8 cellular contexts compared by ENCODE assay signal in the genomic region with DNA sequence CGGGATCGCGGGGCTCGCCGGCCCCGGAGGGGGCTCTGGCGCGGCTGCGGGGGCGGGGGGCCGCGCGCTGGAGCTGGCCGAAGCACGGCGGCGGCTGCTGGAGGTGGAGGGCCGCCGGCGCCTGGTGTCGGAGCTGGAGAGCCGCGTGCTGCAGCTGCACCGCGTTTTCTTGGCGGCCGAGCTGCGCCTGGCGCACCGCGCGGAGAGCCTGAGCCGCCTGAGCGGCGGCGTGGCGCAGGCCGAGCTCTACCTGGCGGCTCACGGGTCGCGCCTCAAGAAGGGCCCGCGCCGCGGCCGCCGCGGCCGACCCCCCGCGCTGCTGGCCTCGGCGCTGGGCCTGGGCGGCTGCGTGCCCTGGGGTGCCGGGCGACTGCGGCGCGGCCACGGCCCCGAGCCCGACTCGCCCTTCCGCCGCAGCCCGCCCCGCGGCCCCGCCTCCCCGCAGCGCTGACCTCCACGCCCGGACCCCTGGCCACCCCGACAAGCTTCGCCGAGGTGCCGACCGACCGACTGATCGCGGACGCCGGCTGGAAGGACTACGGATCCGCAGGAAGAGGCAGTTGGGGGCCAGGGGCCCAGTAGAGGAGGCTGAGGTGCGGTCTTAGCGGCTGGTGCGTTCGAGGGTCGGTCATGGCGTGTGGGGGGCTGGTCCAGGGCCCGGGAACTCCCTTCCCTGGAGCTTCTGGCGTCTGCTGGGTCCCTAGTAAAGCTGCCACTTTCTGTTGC. TPM values are rescaled to one million over a fixed set of nuclear protein-coding genes. Genes with fewer than 3 reads are reported as not detected.
DNase-seq lines count a peak whose midpoint lies in the region; ATAC-seq and TF ChIP-seq lines count a peak whose summit lies in the region.

No MANE protein-coding gene starts in this region.

- CTCF ChIA-PET in PC-9 (lab: Charles Lee), result interaction anchor here (0.5 to 0.7 kb wide), 2 partner anchors 48 to 551 kb away, joined by 10 to 15 read pairs; no protein-coding TSS in a partner anchor

- H3K27me3 ChIP-seq in PC-9 (ENCODE audit: insufficient read depth, low read depth) (no peaks in the 10 kb centered on the region), breast epithelium (peaks cover 0 to 5% of the 10 kb centered on the region in 2 donors), lung (ENCODE audit: control insufficient read depth, insufficient read depth) (no peaks in the 10 kb centered on the region), tibial nerve (peaks cover 0 to 55% of the 10 kb centered on the region in 2 donors)

- DNase-seq in NCI-H748 (lab: John Stamatoyannopoulos, UW; ENCODE audit: unreplicated experiment) (peak; percentile 54), NCI-H748 treated with DMSO at 0.1 percent for 48 hours (lab: John Stamatoyannopoulos, UW) (no peak), PC-9 (no peak), breast epithelium (ENCODE audit: low spot score in 2 of 2) (no peak), lung (ENCODE audit: low spot score) (no peak), tibial nerve (ENCODE audit: low spot score in 2 of 2) (no peak), medulla oblongata (ENCODE audit: extremely low spot score) (no peak), sciatic nerve (ENCODE audit: low spot score) (no peak)

- POLR2A ChIA-PET in PC-9 (lab: Charles Lee; ENCODE audit: unreplicated experiment), result no interaction called here

- H3K4me3 ChIP-seq in PC-9 (peak overlapping the region; percentile 62), breast epithelium (peak overlapping the region; percentile 53 to 82 (median 76)), lung (peak overlapping the region; percentile 54), tibial nerve (peak overlapping the region; percentile 54 to 73 (median 64))

- no peaks in the 10 kb centered on the region for H3K9me2 ChIP-seq in PC-9 (ENCODE audit: insufficient read depth)

- no peak for TF ChIP-seq EP300 in tibial nerve (IDR thresholded peaks at IDR 0.05)

- ATAC-seq in lung (ENCODE audit: insufficient read depth, low FRiP score) (no peak), sciatic nerve (no peak)

- H3K36me3 ChIP-seq in PC-9 (ENCODE audit: low read depth) (no peaks in the 10 kb centered on the region), breast epithelium (no peaks in the 10 kb centered on the region), lung (ENCODE audit: control insufficient read depth in 2 of 2, insufficient read depth in 2 of 2, low read length in 2 of 2) (no peaks in the 10 kb centered on the region), tibial nerve (no peaks in the 10 kb centered on the region)

- H3F3A ChIP-seq in PC-9 (ENCODE audit: insufficient read depth, low read depth), result peaks cover 27% of the 10 kb centered on the region; the same call in 1 of the 2 replicates

- H3K9me3 ChIP-seq in PC-9 (ENCODE audit: insufficient read depth, low read depth) (no peaks in the 10 kb centered on the region), breast epithelium (no peaks in the 10 kb centered on the region), lung (ENCODE audit: control insufficient read depth in 2 of 2, insufficient read depth in 1 of 2, low read length in 1 of 2) (no peaks in the 10 kb centered on the region), tibial nerve (no peaks in the 10 kb centered on the region)

- H3K27ac ChIP-seq in PC-9 (no peak overlapping the region), breast epithelium (peak overlapping the region; percentile 74 to 80), lung (ENCODE audit: low read depth in 1 of 2, low read length in 1 of 2) (peak overlapping the region; percentile 56 to 61), tibial nerve (peak overlapping the region in 3 of 4 donors; percentile 48 to 77 (median 58))

- TF ChIP-seq CTCF in PC-9 (conservative IDR thresholded peaks at IDR 0.05) (no peak), breast epithelium (IDR thresholded peaks at IDR 0.05) (no peak), lung (IDR thresholded peaks at IDR 0.05; ENCODE audit: control extremely low read depth, extremely low read depth) (no peak), tibial nerve (IDR thresholded peaks at IDR 0.05) (no peak)

- no peaks in the 10 kb centered on the region for H4K20me1 ChIP-seq in PC-9 (ENCODE audit: insufficient read depth)

- H3K4me2 ChIP-seq in PC-9, result peak overlapping the region; percentile 76

- peaks cover 56% of the 10 kb centered on the region for H3K4me1 ChIP-seq in PC-9 (replicated peaks; ENCODE audit: insufficient read depth)
- peaks cover 5 to 7% of the 10 kb centered on the region in 2 donors for H3K4me1 ChIP-seq in breast epithelium
- peaks cover 5 to 11% of the 10 kb centered on the region in 2 donors for H3K4me1 ChIP-seq in lung (ENCODE audit: control insufficient read depth in 2 of 2, insufficient read depth in 2 of 2, low read length in 2 of 2)
- H3K4me1 ChIP-seq in tibial nerve, result peaks cover 0 to 48% (median 23%) of the 10 kb centered on the region in 4 donors

- H2AFZ ChIP-seq in PC-9, result peak overlapping the region; percentile 43; the same call in 1 of the 2 replicates

- no peak for TF ChIP-seq POLR2A in breast epithelium (IDR thresholded peaks at IDR 0.05)
- no peak for TF ChIP-seq POLR2A in tibial nerve (IDR thresholded peaks at IDR 0.05)

- peaks cover 11% of the 10 kb centered on the region for H3K79me2 ChIP-seq in PC-9 (ENCODE audit: low read depth)

- intact Hi-C loops in PC-9 (cut with micrococcal nuclease; ENCODE audit: unreplicated experiment), result no loop called here
- intact Hi-C loops in breast epithelium (cut with DNase I; ENCODE audit: low total_unique reads), result no loop called here
- intact Hi-C loops in sciatic nerve (cut with DNase I), result no loop called here

- 1% methylated on average over 37 to 95 of the region's 95 CpGs for WGBS in lung, 2 donors
- WGBS in tibial nerve, 2 donors, result 0 to 6% methylated on average over 13 to 57 of the region's 95 CpGs

- BruUV-seq in PC-9 (replicated peaks; lab: Mats Ljungman, UMichigan), result no TSS peak

RNA-seq across cellular contexts. Expression of a gene that starts 0.7 kb away (rescaled TPM):
- total RNA-seq in PC-9 (2021) (7.4 and 7.9 TPM in 2 replicates), breast epithelium (10 to 100 TPM in 2 of 3 donors, 1 to 10 TPM in 1; 1.6 to 27.8 (median 16.7) TPM), lung (10 to 100 TPM in 1 of 2 donors, 1 to 10 TPM in 1; 2.0 to 23.1 TPM), tibial nerve (10 to 100 TPM; 15.0 to 55.7 (median 52.4) TPM), sciatic nerve (22.7 TPM)
- 10 to 100 TPM in 1 of 2 donors, 1 to 10 TPM in 1; 8.3 to 21.8 TPM for polyA plus RNA-seq in lung

RNA-seq across cellular contexts. Expression of a gene that starts 18.5 kb away (rescaled TPM):
- total RNA-seq in PC-9 (2021) (3.6 and 4.9 TPM in 2 replicates), breast epithelium (10 to 100 TPM; 15.2 to 46.2 (median 23.9) TPM), lung (10 to 100 TPM; 22.2 to 43.1 TPM), tibial nerve (10 to 100 TPM; 11.7 to 36.3 (median 27.4) TPM), sciatic nerve (2.3 TPM)
- 10 to 100 TPM; 13.5 to 17.8 TPM for polyA plus RNA-seq in lung

RNA-seq across cellular contexts. Expression of a gene that starts 33.9 kb away (rescaled TPM):
- total RNA-seq in PC-9 (2021) (20.5 and 21.3 TPM in 2 replicates), breast epithelium (10 to 100 TPM in 2 of 3 donors, not detected in 1; 10.8 to 22.2 TPM), lung (1 to 10 TPM; 6.6 to 9.3 TPM), tibial nerve (not detected), sciatic nerve (not detected)
- 10 to 100 TPM in 1 of 2 donors, 1 to 10 TPM in 1; 8.3 to 12.5 TPM for polyA plus RNA-seq in lung
